In genomic region chr3:193554790-193555189, GRCh38 we compare ENCODE assay signal across 14 cellular contexts. TPM values are rescaled to one million over a fixed set of nuclear protein-coding genes. Genes with fewer than 3 reads are reported as not detected.
DNase-seq lines count a peak whose midpoint lies in the region; ATAC-seq and TF ChIP-seq lines count a peak whose summit lies in the region.
"Had no signal": no experiment of that assay in that cellular context is flagged by ENCODE, and none has a peak within 500 bp of the region (broad histone marks: within the 10 kb centered on the region; RNA-seq: fewer than 3 reads in every experiment).

Gene ATP13A4, minus strand, starts transcription at chr3:193554895. Its CDS starts 96 bp downstream, at chr3:193554799.

- H3F3A ChIP-seq in PC-3 (ENCODE audit: low read length, unreplicated experiment), result no peaks in the 10 kb centered on the region

- H4K20me1 ChIP-seq in PC-3 (ENCODE audit: low read length), result no peaks in the 10 kb centered on the region

- intact Hi-C loops in PC-3 (cut with micrococcal nuclease), result no loop called here
- intact Hi-C loops in CD8-positive, alpha-beta T cell (cut with DNase I, micrococcal nuclease), result no loop called here

- POLR2A ChIA-PET in PC-3 (lab: Charles Lee; ENCODE audit: unreplicated experiment), result no interaction called here
- POLR2A ChIA-PET in CD8-positive, alpha-beta T cell (lab: Charles Lee), result no interaction called here
- POLR2A ChIA-PET in T-cell (lab: Charles Lee), result no interaction called here

- H3K27ac ChIP-seq in PC-3 (ENCODE audit: low read length) (no peak within 1 kb of the TSS), temporal lobe (ENCODE audit: low read depth, low read length) (peak within 1 kb of the TSS; percentile 8)
- no peak within 1 kb of the TSS for H3K27ac ChIP-seq in CD8-positive, alpha-beta T cell (ENCODE audit: low read depth, low read length)

- no peaks in the 10 kb centered on the region for H3K36me3 ChIP-seq in PC-3 (ENCODE audit: low read depth, low read length)
- no peaks in the 10 kb centered on the region for H3K36me3 ChIP-seq in CD8-positive, alpha-beta T cell (ENCODE audit: insufficient read depth, low read length)

- H3K36me3 Mint-ChIP-seq in mesothelial cell of epicardium, result no peaks in the 10 kb centered on the region
- H3K36me3 Mint-ChIP-seq in CD8-positive, alpha-beta T cell, result no peaks in the 10 kb centered on the region
- peaks cover 2% of the 10 kb centered on the region for H3K36me3 Mint-ChIP-seq in T-cell
- H3K36me3 Mint-ChIP-seq: CD4-positive, CD25-positive, alpha-beta regulatory T cell had no signal

- H3K27me3 Mint-ChIP-seq in mesothelial cell of epicardium (ENCODE audit: low read depth) (no peaks in the 10 kb centered on the region), T-cell (peaks cover 0 to 1% of the 10 kb centered on the region in 2 donors)
- no peaks in the 10 kb centered on the region for H3K27me3 Mint-ChIP-seq in CD8-positive, alpha-beta T cell (ENCODE audit: low read depth)
- H3K27me3 Mint-ChIP-seq: central memory CD8-positive, alpha-beta T cell; stimulated activated naive CD8-positive, alpha-beta T cell treated with anti-CD3 and anti-CD28 coated beads, Interleukin-15, Interleukin-2, amounts not matched to agents 100 ng/mL and 50 ng/mL, for 24 hours had no signal

- no peak within 1 kb of the TSS for H2AFZ ChIP-seq in PC-3 (ENCODE audit: low read length)

- H3K9ac ChIP-seq in PC-3 (ENCODE audit: low read length), result no peak within 1 kb of the TSS

- no peaks in the 10 kb centered on the region for H3K4me1 ChIP-seq in PC-3 (ENCODE audit: insufficient read depth, low read length)
- no peaks in the 10 kb centered on the region for H3K4me1 ChIP-seq in CD8-positive, alpha-beta T cell (ENCODE audit: insufficient read depth, low read length)

- H3K4me1 Mint-ChIP-seq in mesothelial cell of epicardium (peaks cover 28% of the 10 kb centered on the region), T-cell (no peaks in the 10 kb centered on the region)
- H3K4me1 Mint-ChIP-seq in CD8-positive, alpha-beta T cell (ENCODE audit: low read depth), result no peaks in the 10 kb centered on the region
- H3K4me1 Mint-ChIP-seq: activated CD4-positive, alpha-beta memory T cell treated with anti-CD3 and anti-CD28 coated beads, Interleukin-2, amount 10 ng/mL, durations not matched to agents 7 days and 5 days; CD4-positive, CD25-positive, alpha-beta regulatory T cell; central memory CD8-positive, alpha-beta T cell had no signal

- CTCF ChIA-PET in PC-3 (lab: Charles Lee) (no interaction called here), T-cell (lab: Charles Lee) (no interaction called here)
- CTCF ChIA-PET in CD8-positive, alpha-beta T cell (lab: Charles Lee), result no interaction called here

- no peaks in the 10 kb centered on the region for H3K9me3 Mint-ChIP-seq in mesothelial cell of epicardium
- H3K9me3 Mint-ChIP-seq in CD8-positive, alpha-beta T cell, result no peaks in the 10 kb centered on the region
- no peaks in the 10 kb centered on the region for H3K9me3 Mint-ChIP-seq in T-cell
- H3K9me3 Mint-ChIP-seq: activated CD4-positive, alpha-beta memory T cell treated with anti-CD3 and anti-CD28 coated beads, Interleukin-2, amount 10 ng/mL, durations not matched to agents 7 days and 5 days; CD4-positive, CD25-positive, alpha-beta regulatory T cell; central memory CD8-positive, alpha-beta T cell; stimulated activated naive CD8-positive, alpha-beta T cell treated with anti-CD3 and anti-CD28 coated beads, Interleukin-15, Interleukin-2, amounts not matched to agents 100 ng/mL and 50 ng/mL, for 24 hours had no signal

- no peak within 1 kb of the TSS for H3K4me3 ChIP-seq in PC-3 (ENCODE audit: low read length)
- H3K4me3 ChIP-seq in epithelial cell of proximal tubule (ENCODE audit: low read depth, low read length), result peak within 1 kb of the TSS; percentile 17
- no peak within 1 kb of the TSS for H3K4me3 ChIP-seq in CD8-positive, alpha-beta T cell (ENCODE audit: low read depth, low read length)

- TF ChIP-seq CTCF in PC-3 (conservative IDR thresholded peaks at IDR 0.05; ENCODE audit: low read depth, low read length) (no peak), epithelial cell of proximal tubule (conservative IDR thresholded peaks at IDR 0.05; ENCODE audit: low read depth, low read length) (no peak), mesothelial cell of epicardium (IDR thresholded peaks at IDR 0.05; ENCODE audit: unreplicated experiment) (no peak)
- no peak for TF ChIP-seq CTCF in CD8-positive, alpha-beta T cell (IDR thresholded peaks at IDR 0.05)

- H3K27me3 ChIP-seq in PC-3 (ENCODE audit: low read length), result peaks cover 82% of the 10 kb centered on the region
- H3K27me3 ChIP-seq in CD8-positive, alpha-beta T cell (ENCODE audit: insufficient read depth, low read length), result no peaks in the 10 kb centered on the region

- H3K9me2 ChIP-seq in PC-3 (replicated peaks; ENCODE audit: low read length), result no peaks in the 10 kb centered on the region

- H3K4me3 Mint-ChIP-seq in mesothelial cell of epicardium (peak within 1 kb of the TSS; percentile 22), T-cell (no peak within 1 kb of the TSS)
- no peak within 1 kb of the TSS for H3K4me3 Mint-ChIP-seq in CD8-positive, alpha-beta T cell
- H3K4me3 Mint-ChIP-seq: activated CD4-positive, alpha-beta memory T cell treated with anti-CD3 and anti-CD28 coated beads, Interleukin-2, amount 10 ng/mL, durations not matched to agents 7 days and 5 days; CD4-positive, CD25-positive, alpha-beta regulatory T cell; central memory CD8-positive, alpha-beta T cell; stimulated activated naive CD8-positive, alpha-beta T cell treated with anti-CD3 and anti-CD28 coated beads, Interleukin-15, Interleukin-2, amounts not matched to agents 100 ng/mL and 50 ng/mL, for 24 hours had no signal

- H3K79me2 ChIP-seq in PC-3 (ENCODE audit: low read length), result no peaks in the 10 kb centered on the region

- 0 out of 2 replicates have a peak, but pooled peaks have one; percentile 27 for ATAC-seq in PC-3
- ATAC-seq in CD8-positive, alpha-beta T cell, result no peak
- no peak for ATAC-seq in T-cell (replicated peaks in 1 of 4)

- H3K27ac Mint-ChIP-seq in mesothelial cell of epicardium (peak within 1 kb of the TSS; percentile 55), T-cell (no peak within 1 kb of the TSS)
- no peak within 1 kb of the TSS for H3K27ac Mint-ChIP-seq in CD8-positive, alpha-beta T cell
- H3K27ac Mint-ChIP-seq: activated CD4-positive, alpha-beta memory T cell treated with anti-CD3 and anti-CD28 coated beads, Interleukin-2, amount 10 ng/mL, durations not matched to agents 7 days and 5 days; CD4-positive, CD25-positive, alpha-beta regulatory T cell; stimulated activated naive CD8-positive, alpha-beta T cell treated with anti-CD3 and anti-CD28 coated beads, Interleukin-15, Interleukin-2, amounts not matched to agents 100 ng/mL and 50 ng/mL, for 24 hours had no signal

- BruUV-seq in PC-3 (replicated peaks; lab: Mats Ljungman, UMichigan), result no TSS peak

- no peak within 1 kb of the TSS for H3K4me2 ChIP-seq in PC-3 (ENCODE audit: low read length)

- DNase-seq in PC-3 (no peak), epithelial cell of proximal tubule (ENCODE audit: low read depth) (peak; percentile 32), mesothelial cell of epicardium (ENCODE audit: low spot score in 2 of 2, unreplicated experiment in 2 of 2) (no peak), NCI-H1694 treated with DMSO at 0.1 percent for 48 hours (lab: John Stamatoyannopoulos, UW) (no peak), T-cell (no peak)
- no peak for DNase-seq in CD8-positive, alpha-beta T cell
- DNase-seq: activated CD4-positive, alpha-beta memory T cell treated with anti-CD3 and anti-CD28 coated beads, Interleukin-2, amount 10 ng/mL, durations not matched to agents 7 days and 5 days; activated effector memory CD4-positive, alpha-beta T cell treated with anti-CD3 and anti-CD28 coated beads, Interleukin-2, amount 50 U/mL, for 16 hours; CD4-positive, CD25-positive, alpha-beta regulatory T cell; Kasumi-1; NCI-H2107 had no signal

- H3K9me3 ChIP-seq in PC-3 (ENCODE audit: low read length), result no peaks in the 10 kb centered on the region
- H3K9me3 ChIP-seq in CD8-positive, alpha-beta T cell (ENCODE audit: low read length), result no peaks in the 10 kb centered on the region

RNA-seq across cellular contexts. Expression of gene ATP13A4, which starts in this region (rescaled TPM):
- total RNA-seq in PC-3 (2014; rRNA removed) (not detected in 2 replicates), epithelial cell of proximal tubule (not detected in 2 replicates), mesothelial cell of epicardium (1.9 to 2.0 TPM (median 2.0 TPM) in 3 replicates), temporal lobe (15.7 TPM), T-cell (1 to 10 TPM; 1.7 to 3.5 (median 2.0) TPM)
- total RNA-seq in CD8-positive, alpha-beta T cell, result 1 to 10 TPM; 1.8 to 2.3 TPM

Comparison
In these comparisons a context has a peak if more than half of its experiments do, and no peak if none do; other contexts are left out.
1. Peak in ATAC-seq in PC-3; RNA of the gene not detected or under 1 TPM.
2. Peak in DNase-seq and H3K4me3 ChIP-seq in epithelial cell of proximal tubule; RNA of the gene not detected or under 1 TPM.